ENCODE assay signal across 8 cellular contexts in the genomic region with DNA sequence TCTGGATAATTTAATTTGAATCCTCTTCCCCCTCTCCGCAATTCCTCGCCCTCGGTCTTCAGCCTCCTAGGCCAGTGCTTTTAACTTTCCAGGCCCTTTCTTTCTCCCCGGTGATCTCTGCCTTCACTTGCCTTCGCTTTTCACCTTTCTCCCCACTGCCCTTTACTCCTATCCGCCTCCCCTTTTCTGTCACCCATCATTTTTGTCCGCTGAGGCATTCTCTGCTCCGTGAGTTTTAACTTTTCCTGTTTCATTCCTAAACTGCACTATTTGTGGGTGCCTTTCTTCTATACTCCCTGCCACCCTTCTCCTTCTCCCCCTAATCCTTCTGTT. TPM values are rescaled to one million over a fixed set of nuclear protein-coding genes. Genes with fewer than 3 reads are reported as not detected.
DNase-seq lines count a peak whose midpoint lies in the region; ATAC-seq and TF ChIP-seq lines count a peak whose summit lies in the region.

No MANE protein-coding gene starts in this region.

- 2 to 3% methylated on average over 8 of the region's 8 CpGs for WGBS in body of pancreas, 2 donors
- WGBS in mesenchymal stem cell: 9% methylated on average over 8 of the region's 8 CpGs

- H2AK5ac ChIP-seq in mesenchymal stem cell (ENCODE audit: low read length, severe bottlenecking): no peak overlapping the region

- peak overlapping the region; percentile 95 for H3K9ac ChIP-seq in mesenchymal stem cell (ENCODE audit: low read length)

- peak overlapping the region; percentile 88 for H3K4me2 ChIP-seq in mesenchymal stem cell (ENCODE audit: low read length, poor library complexity, severe bottlenecking)

- no peak overlapping the region for H2AFZ ChIP-seq in mesenchymal stem cell (ENCODE audit: low read depth, low read length)

- no peak for TF ChIP-seq POLR2A in body of pancreas (IDR thresholded peaks at IDR 0.05)
- TF ChIP-seq POLR2A in vagina (IDR thresholded peaks at IDR 0.05): no peak

- no peaks in the 10 kb centered on the region for H3K9me3 ChIP-seq in left ventricle myocardium inferior (replicated peaks)
- no peaks in the 10 kb centered on the region for H3K9me3 ChIP-seq in body of pancreas
- no peaks in the 10 kb centered on the region for H3K9me3 ChIP-seq in mesenchymal stem cell (ENCODE audit: control insufficient read depth, low read length)
- H3K9me3 ChIP-seq in vagina: no peaks in the 10 kb centered on the region

- H3K4ac ChIP-seq in mesenchymal stem cell (ENCODE audit: low read depth in 1 of 2, low read length in 2 of 2): peak overlapping the region; percentile 54 to 96

- H3K27ac ChIP-seq in left ventricle myocardium inferior (replicated peaks) (peak overlapping the region; percentile 92), body of pancreas (peak overlapping the region; percentile 92 to 97 (median 96)), mesenchymal stem cell (ENCODE audit: low read length, poor library complexity, severe bottlenecking) (no peak overlapping the region), vagina (peak overlapping the region; percentile 64)

- H3K4me3 ChIP-seq in left ventricle myocardium inferior (peak overlapping the region; percentile 98), body of pancreas (peak overlapping the region; percentile 78 to 94), mesenchymal stem cell (ENCODE audit: insufficient read depth in 1 of 2, low read depth in 1 of 2, low read length in 2 of 2) (peak overlapping the region; percentile 91 to 98), vagina (peak overlapping the region; percentile 71 to 73)

- intact Hi-C loops in left ventricle myocardium inferior (cut with micrococcal nuclease): no loop called here
- intact Hi-C loops in cardiac septum (cut with DNase I): loop anchor here (5.0 kb wide), 1 partner anchor 1037 kb away; the partner anchor contains the start of gene CBLN1
- intact Hi-C loops in body of pancreas (cut with DNase I): no loop called here
- intact Hi-C loops in vagina (cut with DNase I): loop anchor here (10.0 kb wide), 1 partner anchor 370 kb away; the partner anchor contains the start of gene N4BP1

- TF ChIP-seq CTCF in left ventricle myocardium inferior (IDR thresholded peaks at IDR 0.05; ENCODE audit: borderline replicate concordance) (no peak), body of pancreas (IDR thresholded peaks at IDR 0.05) (no peak), vagina (IDR thresholded peaks at IDR 0.05) (no peak)

- H4K8ac ChIP-seq in mesenchymal stem cell (ENCODE audit: low read length): peak overlapping the region; percentile 50

- DNase-seq in left ventricle myocardium inferior (no peak), cardiac septum (ENCODE audit: low spot score) (no peak), body of pancreas (no peak), mesenchymal stem cell (no peak), vagina (ENCODE audit: extremely low spot score in 2 of 2) (no peak), GM03348 (ENCODE audit: low spot score) (no peak), LoVo (ENCODE audit: low spot score) (no peak)

- peak overlapping the region; percentile 87 to 100 for H3K18ac ChIP-seq in mesenchymal stem cell (ENCODE audit: low read depth in 1 of 2, low read length in 2 of 2)

- H2BK12ac ChIP-seq in mesenchymal stem cell (ENCODE audit: low read length in 2 of 2): no peak overlapping the region

- peaks cover 52% of the 10 kb centered on the region for H3K4me1 ChIP-seq in left ventricle myocardium inferior
- H3K4me1 ChIP-seq in body of pancreas: peaks cover 36% of the 10 kb centered on the region
- H3K4me1 ChIP-seq in mesenchymal stem cell (ENCODE audit: control insufficient read depth, insufficient read depth, low read depth, low read length): peaks cover 6% of the 10 kb centered on the region
- peaks cover 35% of the 10 kb centered on the region for H3K4me1 ChIP-seq in vagina

- H3K27me3 ChIP-seq in left ventricle myocardium inferior (ENCODE audit: low read depth) (no peaks in the 10 kb centered on the region), body of pancreas (no peaks in the 10 kb centered on the region), mesenchymal stem cell (ENCODE audit: control insufficient read depth in 1 of 2, insufficient read depth in 1 of 2, low read length in 2 of 2) (no peaks in the 10 kb centered on the region), vagina (no peaks in the 10 kb centered on the region)

- H3K14ac ChIP-seq in mesenchymal stem cell (ENCODE audit: low read length in 2 of 2): peak overlapping the region in 1 of 2 experiments; percentile 100

- no peak overlapping the region for H4K91ac ChIP-seq in mesenchymal stem cell (ENCODE audit: low read length)

- no peak overlapping the region for H3K23ac ChIP-seq in mesenchymal stem cell (ENCODE audit: low read length in 2 of 2)

- ATAC-seq in body of pancreas: no peak
- ATAC-seq in HG02798 (IDR thresholded peaks at IDR 0.05; ENCODE audit: poor library complexity, unreplicated experiment): no peak

- H2BK120ac ChIP-seq in mesenchymal stem cell (ENCODE audit: low read depth, low read length): no peak overlapping the region

- H3K36me3 ChIP-seq in left ventricle myocardium inferior: no peaks in the 10 kb centered on the region
- H3K36me3 ChIP-seq in body of pancreas (replicated peaks in 1 of 2; ENCODE audit: insufficient read depth in 1 of 2, low read depth in 2 of 2): no peaks in the 10 kb centered on the region
- no peaks in the 10 kb centered on the region for H3K36me3 ChIP-seq in mesenchymal stem cell (ENCODE audit: control insufficient read depth in 1 of 2, insufficient read depth in 2 of 2, low read depth in 1 of 2, low read length in 2 of 2)
- no peaks in the 10 kb centered on the region for H3K36me3 ChIP-seq in vagina

- no peak overlapping the region for H2BK15ac ChIP-seq in mesenchymal stem cell (ENCODE audit: low read depth, poor library complexity, severe bottlenecking)

- peaks cover 7% of the 10 kb centered on the region for H3K79me1 ChIP-seq in mesenchymal stem cell (replicated peaks; ENCODE audit: low read length, poor library complexity, severe bottlenecking)

- no peak overlapping the region for H2BK5ac ChIP-seq in mesenchymal stem cell (ENCODE audit: low read depth, low read length, poor library complexity, severe bottlenecking)

RNA-seq across cellular contexts. Expression of gene LONP2, which starts 0.7 kb away (rescaled TPM):
- total RNA-seq in left ventricle myocardium inferior (67.8 TPM), cardiac septum (68.1 TPM), body of pancreas (10 to 100 TPM; 44.2 to 59.1 TPM), vagina (40.3 TPM)
- polyA plus RNA-seq in mesenchymal stem cell (2013, experiment 1 of 2): 23.1 TPM
- polyA plus RNA-seq in mesenchymal stem cell (2013, experiment 2 of 2): 23.1 TPM

RNA-seq across cellular contexts. Expression of gene ABCC11, which starts 2.5 kb away (rescaled TPM):
- 0.05 TPM for total RNA-seq in left ventricle myocardium inferior
- total RNA-seq in cardiac septum: 0.30 TPM
- total RNA-seq in body of pancreas: under 1 TPM in 1 of 2 donors, not detected in 1; 0.52 TPM
- polyA plus RNA-seq in mesenchymal stem cell (2013, experiment 1 of 2): 0.06 TPM
- 0.07 TPM for polyA plus RNA-seq in mesenchymal stem cell (2013, experiment 2 of 2)
- total RNA-seq in vagina: not detected

Comparison
In these comparisons a context has a peak if more than half of its experiments do, and no peak if none do; other contexts are left out.
1. intact Hi-C loops: an anchor here in cardiac septum (5.0 kb wide) and vagina (10.0 kb wide); none called in left ventricle myocardium inferior and body of pancreas.